Comparison of ENCODE assay signal across 8 cellular contexts in the genomic region with DNA sequence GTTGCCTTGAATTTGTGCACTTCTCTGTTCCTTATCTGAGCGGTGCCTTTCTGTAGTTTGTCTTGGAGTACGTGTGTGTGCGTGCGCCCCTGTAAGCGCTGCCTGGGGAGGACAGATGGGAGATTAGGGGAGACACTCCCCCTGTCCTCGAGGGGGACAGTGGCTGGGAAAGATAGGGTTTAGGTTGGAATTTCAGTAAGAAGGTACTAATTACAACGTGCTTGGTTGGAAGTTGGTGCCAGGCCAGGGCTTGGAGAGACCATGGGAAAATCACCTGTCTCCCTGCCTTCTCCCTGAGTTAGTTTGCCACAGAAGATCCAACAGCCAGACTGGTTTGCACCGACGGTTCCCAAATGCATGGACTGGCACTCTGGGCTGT.
A peak's percentile ranks its signal among the peaks of the same experiment; 100 is the strongest.
DNase-seq lines count a peak whose midpoint lies in the region; ATAC-seq, FAIRE-seq and TF ChIP-seq lines count a peak whose summit lies in the region.

No MANE protein-coding gene starts in this region.

- H3K9me3 Mint-ChIP-seq in stimulated activated naive CD8-positive, alpha-beta T cell treated with anti-CD3 and anti-CD28 coated beads, Interleukin-15, Interleukin-2, amounts not matched to agents 100 ng/mL and 50 ng/mL, for 24 hours: no peaks in the 10 kb centered on the region
- no peaks in the 10 kb centered on the region for H3K9me3 Mint-ChIP-seq in activated naive CD8-positive, alpha-beta T cell treated with anti-CD3 and anti-CD28 coated beads, Interleukin-2, amount 50 U/mL, for 24 hours

- peaks cover 46% of the 10 kb centered on the region for H3K4me1 ChIP-seq in skeletal muscle satellite cell (ENCODE audit: control insufficient read depth, insufficient read depth, low read length)

- no peak for ATAC-seq in stimulated activated naive CD8-positive, alpha-beta T cell treated with anti-CD3 and anti-CD28 coated beads, Interleukin-15, Interleukin-2, amounts not matched to agents 100 U/mL and 50 U/mL, for 24 hours
- ATAC-seq in HG03342 (IDR thresholded peaks at IDR 0.05; ENCODE audit: unreplicated experiment): peak; percentile 8
- ATAC-seq in activated naive CD8-positive, alpha-beta T cell treated with anti-CD3 and anti-CD28 coated beads, Interleukin-2, amount 50 U/mL, for 24 hours: no peak

- H3K4me3 ChIP-seq in iPS-11a (ENCODE audit: low read depth, low read length) (peak overlapping the region; percentile 49), skeletal muscle satellite cell (ENCODE audit: low read length) (peak overlapping the region; percentile 73)

- H3K9me3 ChIP-seq in skeletal muscle satellite cell (replicated peaks; ENCODE audit: low read length): no peaks in the 10 kb centered on the region

- peaks cover 40% of the 10 kb centered on the region for H3K36me3 Mint-ChIP-seq in stimulated activated naive CD8-positive, alpha-beta T cell treated with anti-CD3 and anti-CD28 coated beads, Interleukin-15, Interleukin-2, amounts not matched to agents 100 ng/mL and 50 ng/mL, for 24 hours (ENCODE audit: low read depth)
- H3K36me3 Mint-ChIP-seq in activated naive CD8-positive, alpha-beta T cell treated with anti-CD3 and anti-CD28 coated beads, Interleukin-2, amount 50 U/mL, for 24 hours (ENCODE audit: low read depth): peaks cover 22% of the 10 kb centered on the region

- H3K9ac ChIP-seq in skeletal muscle satellite cell (ENCODE audit: low read depth, low read length): peak overlapping the region; percentile 77

- no peaks in the 10 kb centered on the region for H3K27me3 ChIP-seq in skeletal muscle satellite cell (ENCODE audit: control insufficient read depth, insufficient read depth, low read length)

- TF ChIP-seq POLR2A in H54 (IDR thresholded peaks at IDR 0.05; ENCODE audit: low read depth, low read length): no peak

- no peaks in the 10 kb centered on the region for H3K27me3 Mint-ChIP-seq in stimulated activated naive CD8-positive, alpha-beta T cell treated with anti-CD3 and anti-CD28 coated beads, Interleukin-15, Interleukin-2, amounts not matched to agents 100 ng/mL and 50 ng/mL, for 24 hours
- H3K27me3 Mint-ChIP-seq in activated naive CD8-positive, alpha-beta T cell treated with anti-CD3 and anti-CD28 coated beads, Interleukin-2, amount 50 U/mL, for 24 hours: no peaks in the 10 kb centered on the region

- H3K27ac Mint-ChIP-seq in stimulated activated naive CD8-positive, alpha-beta T cell treated with anti-CD3 and anti-CD28 coated beads, Interleukin-15, Interleukin-2, amounts not matched to agents 100 ng/mL and 50 ng/mL, for 24 hours: peak overlapping the region; percentile 91
- peak overlapping the region; percentile 73 for H3K27ac Mint-ChIP-seq in activated naive CD8-positive, alpha-beta T cell treated with anti-CD3 and anti-CD28 coated beads, Interleukin-2, amount 50 U/mL, for 24 hours

- H3K4me2 ChIP-seq in skeletal muscle satellite cell (ENCODE audit: low read length): peak overlapping the region; percentile 97

- H3K4me1 Mint-ChIP-seq in stimulated activated naive CD8-positive, alpha-beta T cell treated with anti-CD3 and anti-CD28 coated beads, Interleukin-15, Interleukin-2, amounts not matched to agents 100 ng/mL and 50 ng/mL, for 24 hours (ENCODE audit: low read depth): peaks cover 85% of the 10 kb centered on the region
- H3K4me1 Mint-ChIP-seq in activated naive CD8-positive, alpha-beta T cell treated with anti-CD3 and anti-CD28 coated beads, Interleukin-2, amount 50 U/mL, for 24 hours: peaks cover 79% of the 10 kb centered on the region

- H3K4me3 Mint-ChIP-seq in stimulated activated naive CD8-positive, alpha-beta T cell treated with anti-CD3 and anti-CD28 coated beads, Interleukin-15, Interleukin-2, amounts not matched to agents 100 ng/mL and 50 ng/mL, for 24 hours: peak overlapping the region; percentile 86
- H3K4me3 Mint-ChIP-seq in activated naive CD8-positive, alpha-beta T cell treated with anti-CD3 and anti-CD28 coated beads, Interleukin-2, amount 50 U/mL, for 24 hours: peak overlapping the region; percentile 77

- H3K36me3 ChIP-seq in skeletal muscle satellite cell (ENCODE audit: insufficient read depth, low read length): peaks cover 21% of the 10 kb centered on the region

- DNase-seq in stimulated activated naive CD8-positive, alpha-beta T cell treated with anti-CD3 and anti-CD28 coated beads, Interleukin-15, Interleukin-2, amounts not matched to agents 100 U/mL and 50 U/mL, for 24 hours: no peak
- no peak for DNase-seq in activated naive CD8-positive, alpha-beta T cell treated with anti-CD3 and anti-CD28 coated beads, Interleukin-2, amount 50 U/mL, for 24 hours
- DNase-seq in H54 (ENCODE audit: insufficient read length, low spot score) (no peak), HCEC 1CT (no peak)

- FAIRE-seq in H54 (lab: Jason Lieb, UNC): no peak
